In the genomic region with DNA sequence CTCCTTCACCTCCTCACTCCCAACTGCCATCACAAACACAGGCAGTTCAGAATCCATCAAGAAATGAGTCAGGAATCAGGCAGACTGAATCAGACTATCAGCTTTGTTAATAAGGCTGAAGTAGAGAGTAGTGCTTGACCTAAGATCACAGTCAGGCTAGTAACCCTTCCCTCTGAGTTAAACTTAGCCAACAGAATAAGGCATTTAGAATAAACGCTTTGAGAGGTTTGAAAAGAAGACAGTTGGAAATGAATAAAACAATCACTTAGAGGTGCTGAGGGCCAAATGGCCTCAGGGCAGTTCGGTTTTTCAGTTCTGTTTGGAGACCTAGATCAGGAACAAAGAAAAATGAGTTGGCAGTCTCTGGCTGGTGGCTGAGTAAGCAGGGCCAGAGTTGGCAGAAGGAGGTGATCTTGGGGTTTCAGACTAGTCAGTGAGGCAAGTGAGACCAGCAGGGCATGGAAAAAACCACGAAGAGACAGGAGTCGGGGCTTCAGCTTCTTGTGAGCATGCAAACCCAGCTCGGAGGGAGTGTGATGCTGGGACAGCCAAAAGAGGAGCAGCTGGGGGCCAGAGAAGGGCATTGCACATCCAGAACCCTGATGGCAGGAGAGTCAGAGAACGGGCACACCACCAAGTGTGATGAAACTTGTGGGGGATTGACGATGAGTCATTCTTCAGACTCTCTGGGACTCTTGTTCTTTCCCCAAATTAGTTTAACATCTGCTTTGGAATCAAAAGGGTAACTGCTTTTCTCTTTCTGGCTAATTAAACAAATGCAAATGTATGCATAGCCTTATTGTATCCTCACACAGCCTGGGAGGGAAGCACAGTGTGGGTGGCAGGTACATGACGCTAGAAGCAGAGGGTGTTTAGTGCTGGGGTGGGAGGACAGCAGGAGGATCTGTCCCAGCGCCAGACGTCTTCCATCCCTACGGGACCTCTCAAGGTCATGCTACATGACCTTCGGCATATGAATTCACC, we compare ENCODE assay signal across 9 cellular contexts. TPM values are rescaled to one million over a fixed set of nuclear protein-coding genes. Genes with fewer than 3 reads are reported as not detected.
DNase-seq lines count a peak whose midpoint lies in the region; ATAC-seq and TF ChIP-seq lines count a peak whose summit lies in the region.
"Had no signal": no experiment of that assay in that cellular context is flagged by ENCODE, and none has a peak within 500 bp of the region (broad histone marks: within the 10 kb centered on the region; RNA-seq: fewer than 3 reads in every experiment).

No MANE protein-coding gene starts in this region.

- intact Hi-C loops in Right ventricle myocardium inferior (cut with DNase I) (loop anchor here (5.0 kb wide), 1 partner anchor 33 kb away; no protein-coding TSS in a partner anchor), cardiac septum (cut with DNase I) (loop anchor here (5.0 kb wide), 1 partner anchor 52 kb away; no protein-coding TSS in a partner anchor), gastrocnemius medialis (cut with DNase I; ENCODE audit: low total_unique reads) (no loop called here)

- no peaks in the 10 kb centered on the region for H3K27me3 Mint-ChIP-seq in WTC11 (ENCODE audit: low read depth)

- H3K27ac Mint-ChIP-seq in WTC11 = peak overlapping the region; percentile 29

- ATAC-seq in Right ventricle myocardium inferior (peak; percentile 89), HG03439 (IDR thresholded peaks at IDR 0.05; ENCODE audit: unreplicated experiment) (peak; percentile 49), WTC11 (peak; percentile 59), gastrocnemius medialis (peak; percentile 84 to 90)

- peaks cover 4 to 6% of the 10 kb centered on the region in 2 donors for H3K4me1 ChIP-seq in gastrocnemius medialis

- 0 out of 2 replicates have a peak, but pooled peaks cover 2% of the 10 kb centered on the region for H3K9me3 Mint-ChIP-seq in WTC11

- no peaks in the 10 kb centered on the region for H3K36me3 Mint-ChIP-seq in WTC11

- POLR2A ChIA-PET in WTC11 (lab: Charles Lee) = no interaction called here

- CTCF ChIA-PET in WTC11 (lab: Charles Lee) = interaction anchor here (0.6 to 1.4 kb wide), 4 partner anchors 31 to 71 kb away, joined by 3 to 4 read pairs (median 3); partner anchors contain the start of gene SPECC1

- no peak for TF ChIP-seq POLR2A in gastrocnemius medialis (IDR thresholded peaks at IDR 0.05)

- peak; percentile 85 for DNase-seq in Right ventricle myocardium inferior (ENCODE audit: missing footprints)
- DNase-seq in cardiac septum (ENCODE audit: low spot score) = no peak
- DNase-seq in WTC11 (ENCODE audit: low spot score) = no peak
- DNase-seq in foreskin melanocyte = peak; percentile 79
- DNase-seq in gastrocnemius medialis = peak; percentile 69 to 84
- no peak for DNase-seq in NK-92 treated with Interleukin-12 subunit alpha and Interleukin-12 subunit beta, amount 100 ng/mL, for 24 hours (lab: John Stamatoyannopoulos, UW)
- no peak for DNase-seq in GM19240 (ENCODE audit: insufficient read length, low spot score)

- no peaks in the 10 kb centered on the region for H3K9me3 ChIP-seq in gastrocnemius medialis

- H3K4me3 ChIP-seq in gastrocnemius medialis = no peak overlapping the region
- H3K4me3 ChIP-seq: cardiac muscle cell had no signal

- peaks cover 16% of the 10 kb centered on the region for H3K4me1 Mint-ChIP-seq in WTC11

- H3K4me3 Mint-ChIP-seq in WTC11 = no peak overlapping the region

- in situ Hi-C loops in gastrocnemius medialis (cut with MboI; ENCODE audit: low sequenced_read_pairs in 4 of 4) = no loop called here

- no peaks in the 10 kb centered on the region for H3K36me3 ChIP-seq in gastrocnemius medialis
- H3K36me3 ChIP-seq: cardiac muscle cell had no signal

- H3K27ac ChIP-seq in gastrocnemius medialis = peak overlapping the region; percentile 58 to 77 (median 66)
- H3K27ac ChIP-seq: cardiac muscle cell had no signal

- no peaks in the 10 kb centered on the region for H3K27me3 ChIP-seq in gastrocnemius medialis
- H3K27me3 ChIP-seq: cardiac muscle cell had no signal

- TF ChIP-seq CTCF in WTC11 (IDR thresholded peaks at IDR 0.05) (no peak), gastrocnemius medialis (IDR thresholded peaks at IDR 0.05 in 4 of 5, conservative IDR thresholded peaks at IDR 0.05 in 1 of 5) (no peak)

TF ChIP-seq in WTC11, 78 proteins besides CTCF, POLR2A, EP300 and RAD21:
- no peak for TF ChIP-seq ZNF423 (CRISPR knock-in tag; IDR thresholded peaks at IDR 0.05)
- no peak for TF ChIP-seq PRRX2 (CRISPR knock-in tag; IDR thresholded peaks at IDR 0.05)
- peak; percentile 60; the same call in 1 of the 2 replicates for TF ChIP-seq ESRRA (CRISPR knock-in tag; IDR thresholded peaks at IDR 0.05; ENCODE audit: borderline replicate concordance)
- no peak for TF ChIP-seq FOXK1 (CRISPR knock-in tag; IDR thresholded peaks at IDR 0.05)

RNA-seq across cellular contexts. Expression of gene SPECC1, which starts 54.8 kb away (rescaled TPM):
- total RNA-seq in Right ventricle myocardium inferior = 10.5 TPM
- 10.1 TPM for total RNA-seq in cardiac septum
- 91.9 to 103 TPM (median 93.4 TPM) in 3 replicates for total RNA-seq in WTC11 (2021)
- total RNA-seq in gastrocnemius medialis = 10 to 100 TPM in 2 of 4 donors, 1 to 10 TPM in 2; 6.1 to 17.9 (median 9.5) TPM

Comparison
In these comparisons a context has a peak if more than half of its experiments do, and no peak if none do; other contexts are left out.
1. DNase-seq: peak in Right ventricle myocardium inferior (single experiment), foreskin melanocyte (single experiment) and gastrocnemius medialis (2 of 2); none in cardiac septum (single experiment), WTC11 (single experiment), NK-92 treated with Interleukin-12 subunit alpha and Interleukin-12 subunit beta, amount 100 ng/mL, for 24 hours (single experiment) and GM19240 (single experiment).
2. Peak in every context shown above with its lines, with median percentiles within 50 percentile points of each other: ATAC-seq.